ENCODE assay signal across 38 cellular contexts in the genomic region with DNA sequence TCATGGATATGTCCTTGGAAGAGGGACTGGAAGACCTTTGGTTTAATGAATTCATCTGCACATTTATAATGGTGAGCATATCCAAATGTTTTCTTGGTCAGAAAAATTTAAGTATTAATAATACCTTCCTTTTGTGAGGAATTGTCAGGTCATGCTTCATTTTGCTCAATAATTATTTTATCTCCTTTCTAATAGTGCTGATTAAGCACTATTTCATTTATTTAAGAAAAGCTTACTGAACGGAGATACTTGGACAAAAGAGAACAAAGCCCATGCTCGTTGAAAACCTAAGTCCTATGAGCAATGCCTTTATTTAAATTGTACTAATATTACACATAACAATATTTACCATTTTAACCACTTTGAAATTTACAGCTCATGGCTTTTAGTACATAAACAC.
"Had no signal": no experiment of that assay in that cellular context is flagged by ENCODE, and none has a peak within 500 bp of the region (broad histone marks: within the 10 kb centered on the region; RNA-seq: fewer than 3 reads in every experiment).

No MANE protein-coding gene starts in this region.

- ATAC-seq: activated CD4-positive, alpha-beta T cell treated with anti-CD3 and anti-CD28 coated beads for 36 hours; activated CD4-positive, CD25-positive, alpha-beta regulatory T cell treated with anti-CD3 and anti-CD28 coated beads, Interleukin-2, amount 50 U/mL, for 24 hours; activated CD8-positive, alpha-beta memory T cell treated with anti-CD3 and anti-CD28 coated beads, Interleukin-2, amount 10 ng/mL, durations not matched to agents 7 days and 5 days; activated CD8-positive, alpha-beta T cell treated with anti-CD3 and anti-CD28 coated beads, Interleukin-2, amount 10 ng/mL, durations not matched to agents 7 days and 5 days; activated naive CD8-positive, alpha-beta T cell treated with anti-CD3 and anti-CD28 coated beads, Interleukin-2, amount 50 U/mL, for 24 hours; WTC11 had no signal

- H3K4me3 ChIP-seq: ascending aorta, cardiac muscle cell had no signal

- H3K9me3 ChIP-seq: ascending aorta had no signal

- H3K4me3 Mint-ChIP-seq: activated CD4-positive, alpha-beta memory T cell treated with anti-CD3 and anti-CD28 coated beads, Interleukin-2, amount 10 ng/mL, durations not matched to agents 7 days and 5 days; activated CD4-positive, alpha-beta T cell treated with anti-CD3 and anti-CD28 coated beads for 36 hours; activated CD4-positive, alpha-beta T cell treated with anti-CD3 and anti-CD28 coated beads, Interleukin-2, amount 10 ng/mL, durations not matched to agents 7 days and 5 days; activated CD8-positive, alpha-beta memory T cell treated with anti-CD3 and anti-CD28 coated beads, Interleukin-2, amount 10 ng/mL, durations not matched to agents 7 days and 5 days; activated CD8-positive, alpha-beta T cell treated with anti-CD3 and anti-CD28 coated beads, Interleukin-2, amount 10 ng/mL, durations not matched to agents 7 days and 5 days; activated naive CD4-positive, alpha-beta T cell treated with anti-CD3 and anti-CD28 coated beads, Interleukin-2, amount 10 ng/mL, durations not matched to agents 7 days and 5 days; activated naive CD4-positive, alpha-beta T cell treated with anti-CD3 and anti-CD28 coated beads, Interleukin-2, amount 50 U/mL, for 24 hours; activated naive CD8-positive, alpha-beta T cell; activated naive CD8-positive, alpha-beta T cell treated with anti-CD3 and anti-CD28 coated beads, Interleukin-2, amount 10 ng/mL, durations not matched to agents 7 days and 5 days; activated naive CD8-positive, alpha-beta T cell treated with anti-CD3 and anti-CD28 coated beads, Interleukin-2, amount 50 U/mL, for 24 hours; activated T-cell treated with anti-CD3 and anti-CD28 coated beads, Interleukin-2, amount 50 U/mL, for 24 hours; brain; central memory CD8-positive, alpha-beta T cell; T-helper 2 cell treated with Interferon-gamma antibody and Interleukin-4, amounts not matched to agents 5 μg/mL and 100 μg/mL, for 36 hours; WTC11 had no signal

- DNase-seq: activated CD4-positive, alpha-beta memory T cell treated with anti-CD3 and anti-CD28 coated beads, Interleukin-2, amount 10 ng/mL, durations not matched to agents 7 days and 5 days; activated CD4-positive, alpha-beta T cell treated with anti-CD3 and anti-CD28 coated beads for 1 hour; activated CD4-positive, alpha-beta T cell treated with anti-CD3 and anti-CD28 coated beads for 36 hours; activated CD4-positive, alpha-beta T cell treated with anti-CD3 and anti-CD28 coated beads for 48 hours; activated CD4-positive, alpha-beta T cell treated with anti-CD3 and anti-CD28 coated beads, Interleukin-2, amount 10 ng/mL, durations not matched to agents 7 days and 5 days; activated CD4-positive, alpha-beta T cell treated with anti-CD3 and anti-CD28 coated beads, Interleukin-2, amount 50 U/mL, for 48 hours; activated CD4-positive, CD25-positive, alpha-beta regulatory T cell; activated CD8-positive, alpha-beta memory T cell treated with anti-CD3 and anti-CD28 coated beads for 24 hours; activated CD8-positive, alpha-beta memory T cell treated with anti-CD3 and anti-CD28 coated beads, Interleukin-2, amount 10 ng/mL, durations not matched to agents 7 days and 5 days; activated CD8-positive, alpha-beta memory T cell treated with anti-CD3 and anti-CD28 coated beads, Interleukin-2, amount 50 U/mL, for 48 hours; activated CD8-positive, alpha-beta T cell treated with anti-CD3 and anti-CD28 coated beads, Interleukin-2, amount 10 ng/mL, durations not matched to agents 7 days and 5 days; activated effector memory CD4-positive, alpha-beta T cell treated with Interleukin-2 at 50 U/mL for 16 hours; activated gamma-delta T cell; activated naive CD4-positive, alpha-beta T cell treated with anti-CD3 and anti-CD28 coated beads, Interleukin-2, amount 10 ng/mL, durations not matched to agents 7 days and 5 days; activated naive CD4-positive, alpha-beta T cell treated with Interleukin-2 at 50 U/mL for 16 hours; activated naive CD8-positive, alpha-beta T cell treated with anti-CD3 and anti-CD28 coated beads, Interleukin-2, amount 10 ng/mL, durations not matched to agents 7 days and 5 days; activated naive CD8-positive, alpha-beta T cell treated with anti-CD3 and anti-CD28 coated beads, Interleukin-2, amount 50 U/mL, for 24 hours; activated T-cell treated with anti-CD3 and anti-CD28 coated beads, Interleukin-2, amount 50 U/mL, for 24 hours; activated T-cell treated with anti-CD3 and anti-CD28 coated beads, Interleukin-2, amount 50 U/mL, for 48 hours; amygdala; anterior cingulate cortex; caudate nucleus; cerebellar nuclear complex; T-helper 2 cell; T-helper 9 cell; WERI-Rb-1 had no signal

- H3K4me1 ChIP-seq: ascending aorta had no signal

- H3K36me3 ChIP-seq: ascending aorta, cardiac muscle cell, WERI-Rb-1 had no signal

- H3K36me3 Mint-ChIP-seq: activated CD8-positive, alpha-beta memory T cell treated with anti-CD3 and anti-CD28 coated beads, Interleukin-2, amount 10 ng/mL, durations not matched to agents 7 days and 5 days; activated naive CD4-positive, alpha-beta T cell treated with anti-CD3 and anti-CD28 coated beads, Interleukin-2, amount 10 ng/mL, durations not matched to agents 7 days and 5 days; activated naive CD4-positive, alpha-beta T cell treated with anti-CD3 and anti-CD28 coated beads, Interleukin-2, amount 50 U/mL, for 24 hours; activated naive CD8-positive, alpha-beta T cell treated with anti-CD3 and anti-CD28 coated beads, Interleukin-2, amount 10 ng/mL, durations not matched to agents 7 days and 5 days; WTC11 had no signal

- H3K4me1 Mint-ChIP-seq: activated CD4-positive, alpha-beta memory T cell treated with anti-CD3 and anti-CD28 coated beads, Interleukin-2, amount 10 ng/mL, durations not matched to agents 7 days and 5 days; activated CD4-positive, alpha-beta T cell treated with anti-CD3 and anti-CD28 coated beads for 36 hours; activated CD4-positive, alpha-beta T cell treated with anti-CD3 and anti-CD28 coated beads, Interleukin-2, amount 10 ng/mL, durations not matched to agents 7 days and 5 days; activated CD8-positive, alpha-beta memory T cell treated with anti-CD3 and anti-CD28 coated beads, Interleukin-2, amount 10 ng/mL, durations not matched to agents 7 days and 5 days; activated naive CD4-positive, alpha-beta T cell treated with anti-CD3 and anti-CD28 coated beads, Interleukin-2, amount 10 ng/mL, durations not matched to agents 7 days and 5 days; activated naive CD4-positive, alpha-beta T cell treated with anti-CD3 and anti-CD28 coated beads, Interleukin-2, amount 50 U/mL, for 24 hours; activated naive CD8-positive, alpha-beta T cell treated with anti-CD3 and anti-CD28 coated beads, Interleukin-2, amount 10 ng/mL, durations not matched to agents 7 days and 5 days; activated naive CD8-positive, alpha-beta T cell treated with anti-CD3 and anti-CD28 coated beads, Interleukin-2, amount 50 U/mL, for 24 hours; central memory CD8-positive, alpha-beta T cell had no signal

- H3K27ac Mint-ChIP-seq: activated CD4-positive, alpha-beta memory T cell treated with anti-CD3 and anti-CD28 coated beads, Interleukin-2, amount 10 ng/mL, durations not matched to agents 7 days and 5 days; activated CD4-positive, alpha-beta T cell treated with anti-CD3 and anti-CD28 coated beads for 36 hours; activated CD4-positive, alpha-beta T cell treated with anti-CD3 and anti-CD28 coated beads, Interleukin-2, amount 10 ng/mL, durations not matched to agents 7 days and 5 days; activated CD8-positive, alpha-beta memory T cell treated with anti-CD3 and anti-CD28 coated beads, Interleukin-2, amount 10 ng/mL, durations not matched to agents 7 days and 5 days; activated CD8-positive, alpha-beta T cell treated with anti-CD3 and anti-CD28 coated beads, Interleukin-2, amount 10 ng/mL, durations not matched to agents 7 days and 5 days; activated naive CD4-positive, alpha-beta T cell treated with anti-CD3 and anti-CD28 coated beads, Interleukin-2, amount 10 ng/mL, durations not matched to agents 7 days and 5 days; activated naive CD4-positive, alpha-beta T cell treated with anti-CD3 and anti-CD28 coated beads, Interleukin-2, amount 50 U/mL, for 24 hours; activated naive CD8-positive, alpha-beta T cell; activated naive CD8-positive, alpha-beta T cell treated with anti-CD3 and anti-CD28 coated beads, Interleukin-2, amount 10 ng/mL, durations not matched to agents 7 days and 5 days; activated naive CD8-positive, alpha-beta T cell treated with anti-CD3 and anti-CD28 coated beads, Interleukin-2, amount 50 U/mL, for 24 hours; activated T-cell treated with anti-CD3 and anti-CD28 coated beads, Interleukin-2, amount 50 U/mL, for 24 hours; activated T-helper 2 cell treated with anti-CD3 and anti-CD28 coated beads, Interferon-gamma antibody, Interleukin-2, Interleukin-4, amounts not matched to agents 10 μg/mL and 5 μg/mL and 100 μg/mL, durations not matched to agents 14 hours and 24 hours and 36 hours; T-helper 2 cell treated with Interferon-gamma antibody and Interleukin-4, amounts not matched to agents 5 μg/mL and 100 μg/mL, for 36 hours; WTC11 had no signal

- H3K27ac ChIP-seq: ascending aorta, cardiac muscle cell, WERI-Rb-1 had no signal

- H3K9me3 Mint-ChIP-seq: activated CD4-positive, alpha-beta memory T cell treated with anti-CD3 and anti-CD28 coated beads, Interleukin-2, amount 10 ng/mL, durations not matched to agents 7 days and 5 days; activated CD4-positive, alpha-beta T cell treated with anti-CD3 and anti-CD28 coated beads, Interleukin-2, amount 10 ng/mL, durations not matched to agents 7 days and 5 days; activated naive CD4-positive, alpha-beta T cell treated with anti-CD3 and anti-CD28 coated beads, Interleukin-2, amount 10 ng/mL, durations not matched to agents 7 days and 5 days; activated naive CD4-positive, alpha-beta T cell treated with anti-CD3 and anti-CD28 coated beads, Interleukin-2, amount 50 U/mL, for 24 hours; activated naive CD8-positive, alpha-beta T cell treated with anti-CD3 and anti-CD28 coated beads, Interleukin-2, amount 10 ng/mL, durations not matched to agents 7 days and 5 days; activated naive CD8-positive, alpha-beta T cell treated with anti-CD3 and anti-CD28 coated beads, Interleukin-2, amount 50 U/mL, for 24 hours; activated T-cell treated with anti-CD3 and anti-CD28 coated beads, Interleukin-2, amount 50 U/mL, for 24 hours; activated T-helper 2 cell treated with anti-CD3 and anti-CD28 coated beads, Interferon-gamma antibody, Interleukin-2, Interleukin-4, amounts not matched to agents 10 μg/mL and 5 μg/mL and 100 μg/mL, durations not matched to agents 14 hours and 24 hours and 36 hours; central memory CD8-positive, alpha-beta T cell; T-helper 2 cell treated with Interferon-gamma antibody and Interleukin-4, amounts not matched to agents 5 μg/mL and 100 μg/mL, for 36 hours; WTC11 had no signal

- H3K27me3 ChIP-seq: ascending aorta, cardiac muscle cell had no signal

- FAIRE-seq: bronchial epithelial cell, TTC549 had no signal
